Comparison of ENCODE assay signal across 10 cellular contexts in the genomic region with DNA sequence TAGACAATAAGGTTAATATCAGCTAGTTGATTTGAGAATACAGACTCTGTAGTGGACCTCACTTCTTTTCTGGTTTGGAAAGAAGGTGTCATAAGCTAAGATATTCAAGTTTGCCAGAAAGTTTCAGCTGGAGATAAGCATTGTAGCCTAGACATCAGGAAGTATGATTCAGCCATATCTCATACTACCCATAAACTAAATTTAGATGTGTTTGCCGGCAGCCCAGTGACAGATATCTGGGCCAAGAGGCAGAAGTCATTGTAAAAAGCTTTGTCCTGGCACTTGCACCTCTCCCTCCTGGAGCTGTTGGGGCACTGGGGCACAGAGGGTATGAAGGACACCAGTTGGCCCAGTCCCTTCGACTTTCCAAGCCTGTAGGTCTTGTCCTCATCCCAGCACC.
DNase-seq lines count a peak whose midpoint lies in the region; ATAC-seq and TF ChIP-seq lines count a peak whose summit lies in the region.
"Had no signal": no experiment of that assay in that cellular context is flagged by ENCODE, and none has a peak within 500 bp of the region (broad histone marks: within the 10 kb centered on the region; RNA-seq: fewer than 3 reads in every experiment).

No MANE protein-coding gene starts in this region.

- no peaks in the 10 kb centered on the region for H3K27me3 ChIP-seq in transverse colon

- POLR2A ChIA-PET in T-cell (lab: Charles Lee), result interaction anchor here in 1 of 2 donors (0.8 kb wide), 1 partner anchor 211 kb away, joined by 3 read pairs; no protein-coding TSS in a partner anchor

- H3K4me1 ChIP-seq in transverse colon, result peaks cover 3 to 10% (median 7%) of the 10 kb centered on the region in 4 donors

- H3K36me3 Mint-ChIP-seq in T-cell, result peaks cover 49% of the 10 kb centered on the region

- no peak for ATAC-seq in T-cell (replicated peaks in 1 of 4)
- ATAC-seq in GM21737 (IDR thresholded peaks at IDR 0.05; ENCODE audit: unreplicated experiment), result no peak

- H3K27me3 Mint-ChIP-seq in T-cell, result no peaks in the 10 kb centered on the region
- H3K27me3 Mint-ChIP-seq: CD4-positive, alpha-beta memory T cell had no signal

- in situ Hi-C loops in transverse colon (cut with MboI; ENCODE audit: low pct_ligation_motif_present in 1 of 4, low pct_unique_long_range_greater_than_20kb in 1 of 4, low sequenced_read_pairs in 3 of 4), result no loop called here

- no peaks in the 10 kb centered on the region for H3K4me1 Mint-ChIP-seq in T-cell

- TF ChIP-seq EP300 in transverse colon (IDR thresholded peaks at IDR 0.05; ENCODE audit: low read depth), result no peak

- H3K36me3 ChIP-seq in transverse colon, result no peaks in the 10 kb centered on the region

- peak overlapping the region; percentile 8 to 39 for H3K27ac Mint-ChIP-seq in T-cell

- no peaks in the 10 kb centered on the region for H3K9me3 Mint-ChIP-seq in T-cell

- TF ChIP-seq POLR2A in transverse colon (IDR thresholded peaks at IDR 0.05), result no peak

- no peak overlapping the region for H3K4me3 Mint-ChIP-seq in T-cell
- H3K4me3 Mint-ChIP-seq: CD4-positive, alpha-beta memory T cell had no signal

- H3K27ac ChIP-seq in transverse colon, result no peak overlapping the region

- H3K9me3 ChIP-seq in transverse colon, result no peaks in the 10 kb centered on the region

- intact Hi-C loops in transverse colon (cut with DNase I; ENCODE audit: low total_unique reads), result no loop called here

- 6 to 35% methylated on average over 2 of the region's 2 CpGs for WGBS in transverse colon (ENCODE audit: low coverage in 1 of 2), 2 donors

- no peak for TF ChIP-seq CTCF in transverse colon (IDR thresholded peaks at IDR 0.05)

- no peak overlapping the region for H3K4me3 ChIP-seq in transverse colon

- DNase-seq in stimulated activated CD4-positive, alpha-beta T cell treated with anti-CD3 and anti-CD28 coated beads, Interleukin-4, amount 100 ng/mL, for 24 hours, result peak; percentile 10
- no peak for DNase-seq in stimulated activated CD4-positive, alpha-beta T cell treated with anti-CD3 and anti-CD28 coated beads, Interleukin-4, amount 100 ng/mL, for 1 hour
- no peak for DNase-seq in T-cell
- DNase-seq in glomerular visceral epithelial cell (ENCODE audit: extremely low spot score), result peak; percentile 13
- DNase-seq in transverse colon, result peak; percentile 17
- DNase-seq in ureter (ENCODE audit: low spot score), result no peak
- no peak for DNase-seq in AML-193 (lab: John Stamatoyannopoulos, UW)
- DNase-seq: CD4-positive, alpha-beta memory T cell; nucleus accumbens had no signal

- CTCF ChIA-PET in T-cell (lab: Charles Lee), result interaction anchor here (0.6 kb wide), 2 partner anchors 1417 to 1884 kb away, joined by 4 read pairs; partner anchors contain the start of gene ACSL3 (in 1 of the 2)

Comparison
In these comparisons a context has a peak if more than half of its experiments do, and no peak if none do; other contexts are left out.
1. DNase-seq: peak in stimulated activated CD4-positive, alpha-beta T cell treated with anti-CD3 and anti-CD28 coated beads, Interleukin-4, amount 100 ng/mL, for 24 hours (single experiment), glomerular visceral epithelial cell (single experiment) and transverse colon (single experiment); none in stimulated activated CD4-positive, alpha-beta T cell treated with anti-CD3 and anti-CD28 coated beads, Interleukin-4, amount 100 ng/mL, for 1 hour (single experiment), T-cell (0 of 34), ureter (single experiment) and AML-193 (0 of 2).